11 cellular contexts compared by ENCODE assay signal in the genomic region with DNA sequence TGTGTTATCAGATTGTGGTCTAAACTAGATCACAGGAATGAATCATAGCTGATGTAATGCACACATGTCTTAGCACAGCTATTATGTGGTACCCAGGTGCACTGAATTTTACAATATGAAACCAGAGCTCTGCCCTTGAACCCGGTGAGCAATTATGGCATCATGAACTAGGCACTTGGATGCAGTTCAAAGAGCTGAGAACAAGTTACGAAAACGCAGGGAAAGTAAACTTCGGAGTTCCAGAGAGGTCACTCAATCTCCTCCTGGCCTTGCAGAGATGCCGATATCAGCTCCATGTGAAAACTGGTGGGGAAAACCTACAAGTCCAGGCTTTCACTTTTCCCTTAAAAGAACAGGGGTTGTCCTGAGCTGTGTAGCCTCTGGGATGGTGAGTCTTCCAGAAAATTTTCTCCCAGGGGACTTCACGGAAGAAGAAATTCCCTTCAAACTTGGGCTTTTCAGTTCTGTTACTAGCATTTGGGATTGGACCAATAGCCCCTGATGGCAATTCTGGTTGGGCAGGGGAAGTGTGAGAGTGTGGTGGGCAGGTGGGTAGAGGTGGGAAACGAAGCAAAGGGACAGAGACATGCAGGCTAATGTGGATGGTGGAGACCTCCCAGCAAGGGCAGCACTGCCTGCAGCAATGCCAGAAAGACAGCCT.
DNase-seq lines count a peak whose midpoint lies in the region; ATAC-seq, FAIRE-seq and TF ChIP-seq lines count a peak whose summit lies in the region.
"Had no signal": no experiment of that assay in that cellular context is flagged by ENCODE, and none has a peak within 500 bp of the region (broad histone marks: within the 10 kb centered on the region; RNA-seq: fewer than 3 reads in every experiment).

No MANE protein-coding gene starts in this region.

- intact Hi-C loops in psoas muscle (cut with DNase I) = no loop called here

- no peak for ATAC-seq in psoas muscle
- no peak for ATAC-seq in GM21390 (IDR thresholded peaks at IDR 0.05; ENCODE audit: unreplicated experiment)

- H3K27ac ChIP-seq in psoas muscle = no peak overlapping the region

- H3K27me3 ChIP-seq in bronchial epithelial cell (ENCODE audit: control insufficient read depth, insufficient read depth, low read length) (no peaks in the 10 kb centered on the region), psoas muscle (ENCODE audit: insufficient read depth in 3 of 3, low read length in 2 of 3) (no peaks in the 10 kb centered on the region)

- no peaks in the 10 kb centered on the region for H3K4me1 ChIP-seq in psoas muscle

- peak; percentile 8 for DNase-seq in DMS53 (lab: John Stamatoyannopoulos, UW)
- DNase-seq in DMS53 treated with DMSO at 0.1 percent for 48 hours (lab: John Stamatoyannopoulos, UW; ENCODE audit: unreplicated experiment) = no peak
- DNase-seq in NCI-H2196 (lab: John Stamatoyannopoulos, UW; ENCODE audit: unreplicated experiment) = peak; percentile 84
- DNase-seq in bronchial epithelial cell (ENCODE audit: low read depth) = peak; percentile 99
- peak; percentile 92 for DNase-seq in non-pigmented ciliary epithelial cell (ENCODE audit: low read depth)
- DNase-seq in iPS-NIHi7 (ENCODE audit: extremely low spot score) = no peak
- DNase-seq in psoas muscle = no peak
- DNase-seq: 8988T; NCI-H2029 treated with DMSO at 0.1 percent for 48 hours; stimulated activated CD4-positive, alpha-beta T cell treated with anti-CD3 and anti-CD28 coated beads, Interleukin-12 subunit alpha, Interleukin-12 subunit beta, amount 100 ng/mL, for 4 hours had no signal

- H3K36me3 ChIP-seq in bronchial epithelial cell (ENCODE audit: control insufficient read depth, insufficient read depth, low read length) = no peaks in the 10 kb centered on the region
- no peaks in the 10 kb centered on the region for H3K36me3 ChIP-seq in psoas muscle (ENCODE audit: insufficient read depth in 1 of 2, low read depth in 1 of 2)

- H3K4me3 ChIP-seq in bronchial epithelial cell (ENCODE audit: low read depth, low read length) (no peak overlapping the region), psoas muscle (no peak overlapping the region)

- WGBS in psoas muscle, 3 donors = 56 to 66% (median 57%) methylated on average over 7 of the region's 7 CpGs

- no peak for TF ChIP-seq CTCF in bronchial epithelial cell (IDR thresholded peaks at IDR 0.05; ENCODE audit: insufficient read depth, low read length, severe bottlenecking)
- TF ChIP-seq CTCF in psoas muscle (IDR thresholded peaks at IDR 0.05) = no peak

- FAIRE-seq in bronchial epithelial cell (lab: Jason Lieb, UNC) = peak; percentile 92

- H3K9me3 ChIP-seq in psoas muscle = no peaks in the 10 kb centered on the region

Comparison
In these comparisons a context has a peak if more than half of its experiments do, and no peak if none do; other contexts are left out.
1. DNase-seq: peak in DMS53 (single experiment), NCI-H2196 (single experiment), bronchial epithelial cell (single experiment) and non-pigmented ciliary epithelial cell (single experiment); none in DMS53 treated with DMSO at 0.1 percent for 48 hours (single experiment), iPS-NIHi7 (single experiment) and psoas muscle (0 of 2).